ENCODE assay signal across 8 cellular contexts in genomic region chrX:1246816-1247215, GRCh38. TPM values are rescaled to one million over a fixed set of nuclear protein-coding genes. Genes with fewer than 3 reads are reported as not detected.
A peak's percentile ranks its signal among the peaks of the same experiment; 100 is the strongest.
DNase-seq lines count a peak whose midpoint lies in the region; ATAC-seq and TF ChIP-seq lines count a peak whose summit lies in the region.

No MANE protein-coding gene starts in this region.

- 13 to 16% methylated on average over 17 to 18 of the region's 18 CpGs for WGBS in body of pancreas, 2 donors

- TF ChIP-seq CTCF in VCaP (conservative IDR thresholded peaks at IDR 0.05): peak; percentile 90
- peak; percentile 30 to 68 (median 53) for TF ChIP-seq CTCF in body of pancreas (IDR thresholded peaks at IDR 0.05)
- peak; percentile 51 for TF ChIP-seq CTCF in kidney epithelial cell (IDR thresholded peaks at IDR 0.05; ENCODE audit: insufficient read depth, low read length, poor library complexity, severe bottlenecking)

- H3K4me3 ChIP-seq in body of pancreas: no peak overlapping the region
- H3K4me3 ChIP-seq in kidney epithelial cell (ENCODE audit: low read depth, low read length): no peak overlapping the region

- no peaks in the 10 kb centered on the region for H3K36me3 ChIP-seq in body of pancreas (replicated peaks in 1 of 2; ENCODE audit: insufficient read depth in 1 of 2, low read depth in 2 of 2)
- H3K36me3 ChIP-seq in kidney epithelial cell (ENCODE audit: control insufficient read depth, insufficient read depth, low read length): no peaks in the 10 kb centered on the region

- in situ Hi-C loops in ACHN (cut with HindIII; ENCODE audit: low pct_ligation_motif_present, low pct_unique_long_range_greater_than_20kb, low sequenced_read_pairs): no loop called here

- H3K27ac ChIP-seq in VCaP (no peak overlapping the region), body of pancreas (no peak overlapping the region)

- peaks cover 10% of the 10 kb centered on the region for H3K4me1 ChIP-seq in body of pancreas

- peak; percentile 48 for DNase-seq in ACHN
- DNase-seq in LoVo (ENCODE audit: low spot score): peak; percentile 55
- peak in 3 of 4 donors; percentile 51 to 61 (median 59) for DNase-seq in body of pancreas
- no peak for DNase-seq in kidney epithelial cell (ENCODE audit: low read depth)
- DNase-seq in stimulated activated CD4-positive, alpha-beta T cell treated with anti-CD3 and anti-CD28 coated beads, Interleukin-4, amount 100 ng/mL, for 24 hours: peak; percentile 91

- intact Hi-C loops in body of pancreas (cut with DNase I): no loop called here

- ATAC-seq in GM18858 (IDR thresholded peaks at IDR 0.05; ENCODE audit: unreplicated experiment) (peak; percentile 46), body of pancreas (peak; percentile 27), HG03139 (IDR thresholded peaks at IDR 0.05; ENCODE audit: unreplicated experiment) (no peak)

- TF ChIP-seq POLR2A in body of pancreas (IDR thresholded peaks at IDR 0.05): no peak

- no peaks in the 10 kb centered on the region for H3K9me3 ChIP-seq in body of pancreas

- peaks cover 0 to 9% of the 10 kb centered on the region in 2 donors for H3K27me3 ChIP-seq in body of pancreas
- no peaks in the 10 kb centered on the region for H3K27me3 ChIP-seq in kidney epithelial cell (ENCODE audit: control insufficient read depth, insufficient read depth, low read length)

RNA-seq across cellular contexts. Expression of gene CSF2RA, which starts 21.8 kb away (rescaled TPM):
- 1 to 10 TPM; 2.0 to 3.4 TPM for total RNA-seq in body of pancreas
- total RNA-seq in kidney epithelial cell: 0.21 and 2.3 TPM in 2 replicates

RNA-seq across cellular contexts. Expression of gene CRLF2, which starts 34.4 kb away (rescaled TPM):
- total RNA-seq in body of pancreas: not detected
- not detected in 2 replicates for total RNA-seq in kidney epithelial cell
